In genomic region chr19:17950310-17951150, GRCh38 we compare ENCODE assay signal across 8 cellular contexts. TPM values are rescaled to one million over a fixed set of nuclear protein-coding genes. Genes with fewer than 3 reads are reported as not detected.
A peak's percentile ranks its signal among the peaks of the same experiment; 100 is the strongest.
DNase-seq lines count a peak whose midpoint lies in the region; ATAC-seq and TF ChIP-seq lines count a peak whose summit lies in the region.

No MANE protein-coding gene starts in this region.

- H3K27me3 ChIP-seq in GM06990 (replicated peaks; ENCODE audit: control insufficient read depth, insufficient read depth, low read length): no peaks in the 10 kb centered on the region; the same call in 1 of the 2 replicates

- peaks cover 48% of the 10 kb centered on the region for H3K4me1 Mint-ChIP-seq in activated naive CD8-positive, alpha-beta T cell (ENCODE audit: low read depth)
- peaks cover 48% of the 10 kb centered on the region for H3K4me1 Mint-ChIP-seq in neural crest cell

- TF ChIP-seq CTCF in GM06990 (IDR thresholded peaks at IDR 0.05; ENCODE audit: insufficient read depth, low read length, poor library complexity, severe bottlenecking) (no peak), neural crest cell (conservative IDR thresholded peaks at IDR 0.05) (no peak)

- no peaks in the 10 kb centered on the region for H3K36me3 Mint-ChIP-seq in activated naive CD8-positive, alpha-beta T cell
- no peaks in the 10 kb centered on the region for H3K36me3 Mint-ChIP-seq in neural crest cell (ENCODE audit: low read depth)

- no peaks in the 10 kb centered on the region for H3K9me3 Mint-ChIP-seq in activated naive CD8-positive, alpha-beta T cell (ENCODE audit: low read depth)
- H3K9me3 Mint-ChIP-seq in neural crest cell: no peaks in the 10 kb centered on the region

- H3K36me3 ChIP-seq in GM06990 (ENCODE audit: control insufficient read depth, insufficient read depth, low read length): no peaks in the 10 kb centered on the region

- no peak overlapping the region for H3K27ac Mint-ChIP-seq in activated naive CD8-positive, alpha-beta T cell
- H3K27ac Mint-ChIP-seq in neural crest cell (ENCODE audit: unreplicated experiment): peak overlapping the region; percentile 44

- DNase-seq in GM06990 (ENCODE audit: extremely low read depth, insufficient read length): peak; percentile 48
- peak; percentile 56 for DNase-seq in NCI-H1694 (lab: John Stamatoyannopoulos, UW)
- no peak for DNase-seq in neural crest cell (ENCODE audit: low read depth, low spot score)
- no peak for DNase-seq in NCI-H2029 treated with DMSO at 0.1 percent for 48 hours (lab: John Stamatoyannopoulos, UW)
- DNase-seq in NK-92 (lab: John Stamatoyannopoulos, UW; ENCODE audit: unreplicated experiment): no peak

- peaks cover 17% of the 10 kb centered on the region for H3K27me3 Mint-ChIP-seq in activated naive CD8-positive, alpha-beta T cell
- peaks cover 71% of the 10 kb centered on the region for H3K27me3 Mint-ChIP-seq in neural crest cell (ENCODE audit: low read depth)

- peak overlapping the region; percentile 32 for H3K4me3 ChIP-seq in GM06990 (replicated peaks; ENCODE audit: low read depth, low read length)

- ATAC-seq in GM19452 (IDR thresholded peaks at IDR 0.05; ENCODE audit: unreplicated experiment) (no peak), HG02884 (IDR thresholded peaks at IDR 0.05; ENCODE audit: unreplicated experiment) (no peak)

- peak overlapping the region; percentile 80 for H3K4me3 Mint-ChIP-seq in activated naive CD8-positive, alpha-beta T cell
- H3K4me3 Mint-ChIP-seq in neural crest cell: peak overlapping the region; percentile 75

RNA-seq across cellular contexts. Expression of gene KCNN1, which starts 16.4 kb away (rescaled TPM):
- total RNA-seq in neural crest cell: 6.2 and 6.5 TPM in 2 replicates

RNA-seq across cellular contexts. Expression of gene CCDC124, which starts 17.7 kb away (rescaled TPM):
- total RNA-seq in neural crest cell: 122 and 126 TPM in 2 replicates

RNA-seq across cellular contexts. Expression of gene ARRDC2, which starts 57.4 kb away (rescaled TPM):
- total RNA-seq in neural crest cell: 0.56 and 1.2 TPM in 2 replicates

Comparison
In these comparisons a context has a peak if more than half of its experiments do, and no peak if none do; other contexts are left out.
1. DNase-seq: peak in GM06990 (single experiment) and NCI-H1694 (single experiment); none in neural crest cell (single experiment), NCI-H2029 treated with DMSO at 0.1 percent for 48 hours (single experiment) and NK-92 (single experiment).